Comparison of ENCODE assay signal across 1 cellular context in genomic region chr2:105126353-105126752, GRCh38.
TF ChIP-seq lines count a peak whose summit lies in the region.

No MANE protein-coding gene starts in this region.

TF ChIP-seq in H1, 55 proteins besides CTCF, POLR2A, EP300 and RAD21 (continued from another document):
- TF ChIP-seq BRCA1 (IDR thresholded peaks at IDR 0.05; ENCODE audit: low read depth, low read length), result no peak
- TF ChIP-seq ZNF274 (IDR thresholded peaks at IDR 0.05; ENCODE audit: borderline replicate concordance, extremely low read depth, low read length), result no peak
- TF ChIP-seq CHD2 (IDR thresholded peaks at IDR 0.05; ENCODE audit: low read length), result no peak
- TF ChIP-seq ATF2 (IDR thresholded peaks at IDR 0.05; ENCODE audit: low read length), result no peak
- TF ChIP-seq SP1 (IDR thresholded peaks at IDR 0.05; ENCODE audit: low read depth, low read length), result no peak
- no peak for TF ChIP-seq CEBPB (IDR thresholded peaks at IDR 0.05; ENCODE audit: low read depth, low read length)
- no peak for TF ChIP-seq JUN (IDR thresholded peaks at IDR 0.05; ENCODE audit: low read depth, low read length)
- no peak for TF ChIP-seq SIX5 (IDR thresholded peaks at IDR 0.05; ENCODE audit: low read depth, low read length)
- TF ChIP-seq MAFK (IDR thresholded peaks at IDR 0.05; ENCODE audit: low read depth, low read length), result no peak
- TF ChIP-seq CBX5 (IDR thresholded peaks at IDR 0.05; ENCODE audit: low read depth, low read length), result no peak
- TF ChIP-seq FOSL1 (IDR thresholded peaks at IDR 0.05; ENCODE audit: insufficient read depth, low read depth, low read length), result no peak
- no peak for TF ChIP-seq EGR1 (IDR thresholded peaks at IDR 0.05; ENCODE audit: borderline replicate concordance, low read depth, low read length)
- no peak for TF ChIP-seq JUND (IDR thresholded peaks at IDR 0.05; ENCODE audit: low read length)
- TF ChIP-seq YY1 (IDR thresholded peaks at IDR 0.05; ENCODE audit: low read depth, low read length), result no peak
